Comparison of ENCODE assay signal across 8 cellular contexts in genomic region chr14:50231475-50232275, GRCh38. TPM values are rescaled to one million over a fixed set of nuclear protein-coding genes. Genes with fewer than 3 reads are reported as not detected.
DNase-seq lines count a peak whose midpoint lies in the region; ATAC-seq and TF ChIP-seq lines count a peak whose summit lies in the region.

Gene SOS2 (minus strand): TSS chr14:50231578. CDS start chr14:50231283, 295 bp downstream.

- DNase-seq in GM03348 (ENCODE audit: low spot score) (peak; percentile 95), HCEC 1CT (peak; percentile 84), MM.1S (peak; percentile 68), SK-N-DZ (ENCODE audit: low spot score) (peak; percentile 90), occipital lobe (lab: John Stamatoyannopoulos, UW) (peak; percentile 88), suprapubic skin (ENCODE audit: low spot score in 2 of 2) (peak; percentile 87 to 90)
- DNase-seq in activated naive CD4-positive, alpha-beta T cell treated with anti-CD3 and anti-CD28 coated beads for 36 hours, result peak; percentile 83

- 0% methylated on average over 1 of the region's 90 CpGs for WGBS in gastroesophageal sphincter (ENCODE audit: low coverage in 1 of 2), 2 donors
- 2% methylated on average over 12 of the region's 90 CpGs for WGBS in suprapubic skin

- H3K27me3 ChIP-seq in MM.1S (replicated peaks; ENCODE audit: insufficient read depth, low read length) (no peaks in the 10 kb centered on the region), gastroesophageal sphincter (no peaks in the 10 kb centered on the region), suprapubic skin (no peaks in the 10 kb centered on the region)

- H3K79me2 ChIP-seq in MM.1S (ENCODE audit: low read length), result peaks cover 35% of the 10 kb centered on the region

- peak; percentile 96 for ATAC-seq in gastroesophageal sphincter

- no peak for TF ChIP-seq CTCF in MM.1S (IDR thresholded peaks at IDR 0.05; ENCODE audit: low read length)
- TF ChIP-seq CTCF in gastroesophageal sphincter (IDR thresholded peaks at IDR 0.05), result peak in 3 of 4 experiments; percentile 4 to 53 (median 12)
- no peak for TF ChIP-seq CTCF in suprapubic skin (IDR thresholded peaks at IDR 0.05)

- H3K27ac Mint-ChIP-seq in activated naive CD4-positive, alpha-beta T cell treated with anti-CD3 and anti-CD28 coated beads for 36 hours, result peak within 1 kb of the TSS; percentile 87

- peak within 1 kb of the TSS; percentile 74 for H3K4me3 ChIP-seq in MM.1S (ENCODE audit: low read length)
- peak within 1 kb of the TSS; percentile 86 to 94 for H3K4me3 ChIP-seq in gastroesophageal sphincter
- H3K4me3 ChIP-seq in suprapubic skin, result peak within 1 kb of the TSS; percentile 72

- intact Hi-C loops in activated naive CD4-positive, alpha-beta T cell treated with anti-CD3 and anti-CD28 coated beads for 36 hours (cut with micrococcal nuclease), result loop anchor here (1.0 to 10.0 kb wide), 12 partner anchors 301 to 1421 kb away; partner anchors contain the start of genes DNAAF2, FRMD6, MAP4K5 and NEMF

- H3K9me3 ChIP-seq in MM.1S (replicated peaks; ENCODE audit: insufficient read depth, low read length) (no peaks in the 10 kb centered on the region), gastroesophageal sphincter (no peaks in the 10 kb centered on the region), suprapubic skin (no peaks in the 10 kb centered on the region)

- TF ChIP-seq EP300 in gastroesophageal sphincter (IDR thresholded peaks at IDR 0.05), result no peak
- no peak for TF ChIP-seq EP300 in suprapubic skin (IDR thresholded peaks at IDR 0.05)

- H2AFZ ChIP-seq in MM.1S (ENCODE audit: low read length), result peak within 1 kb of the TSS; percentile 78

- no peaks in the 10 kb centered on the region for H4K20me1 ChIP-seq in MM.1S (ENCODE audit: insufficient read depth, low read length)

- H3K36me3 ChIP-seq in MM.1S (replicated peaks; ENCODE audit: insufficient read depth, low read length) (no peaks in the 10 kb centered on the region), gastroesophageal sphincter (no peaks in the 10 kb centered on the region), suprapubic skin (no peaks in the 10 kb centered on the region)

- TF ChIP-seq POLR2A in gastroesophageal sphincter (IDR thresholded peaks at IDR 0.05) (peak; percentile 92 to 95), suprapubic skin (IDR thresholded peaks at IDR 0.05) (peak; percentile 46 to 85)

- H3K4me1 ChIP-seq in MM.1S (ENCODE audit: low read length) (peaks cover 6% of the 10 kb centered on the region; the same call in 1 of the 2 replicates), gastroesophageal sphincter (peaks cover 8 to 53% (median 13%) of the 10 kb centered on the region in 3 donors), suprapubic skin (peaks cover 33% of the 10 kb centered on the region)

- H3K27ac ChIP-seq in MM.1S (ENCODE audit: low read length), result peak within 1 kb of the TSS; percentile 54; the same call in 1 of the 2 replicates
- H3K27ac ChIP-seq in gastroesophageal sphincter, result peak within 1 kb of the TSS; percentile 97 to 99 (median 97)
- peak within 1 kb of the TSS; percentile 96 for H3K27ac ChIP-seq in suprapubic skin

- CTCF ChIA-PET in activated naive CD4-positive, alpha-beta T cell treated with anti-CD3 and anti-CD28 coated beads for 36 hours (lab: Charles Lee), result interaction anchor here (0.6 to 0.7 kb wide), 2 partner anchors 72 to 286 kb away, joined by 3 read pairs; no protein-coding TSS in a partner anchor

- H3K9ac ChIP-seq in MM.1S (ENCODE audit: low read length), result peak within 1 kb of the TSS; percentile 58; the same call in 1 of the 2 replicates

- H3K36me3 Mint-ChIP-seq in activated naive CD4-positive, alpha-beta T cell treated with anti-CD3 and anti-CD28 coated beads for 36 hours (ENCODE audit: low read depth), result peaks cover 5% of the 10 kb centered on the region

- H3K4me1 Mint-ChIP-seq in activated naive CD4-positive, alpha-beta T cell treated with anti-CD3 and anti-CD28 coated beads for 36 hours (ENCODE audit: low read depth), result peaks cover 33% of the 10 kb centered on the region

- H3F3A ChIP-seq in MM.1S (ENCODE audit: insufficient read depth, low read length), result no peaks in the 10 kb centered on the region

- peaks cover 6% of the 10 kb centered on the region for H3K9me3 Mint-ChIP-seq in activated naive CD4-positive, alpha-beta T cell treated with anti-CD3 and anti-CD28 coated beads for 36 hours

- H3K27me3 Mint-ChIP-seq in activated naive CD4-positive, alpha-beta T cell treated with anti-CD3 and anti-CD28 coated beads for 36 hours (ENCODE audit: low read depth), result no peaks in the 10 kb centered on the region

- H3K4me3 Mint-ChIP-seq in activated naive CD4-positive, alpha-beta T cell treated with anti-CD3 and anti-CD28 coated beads for 36 hours, result peak within 1 kb of the TSS; percentile 76

- H3K9me2 ChIP-seq in MM.1S (replicated peaks; ENCODE audit: insufficient read depth, low read length), result no peaks in the 10 kb centered on the region

- peak within 1 kb of the TSS; percentile 77 for H3K4me2 ChIP-seq in MM.1S (ENCODE audit: low read depth, low read length)

RNA-seq across cellular contexts. Expression of gene SOS2, which starts in this region (rescaled TPM):
- polyA plus RNA-seq in SK-N-DZ (2014; cell fraction: cytosol; rRNA removed), result 15.2 and 15.6 TPM in 2 replicates
- 12.1 and 13.4 TPM in 2 replicates for polyA plus RNA-seq in SK-N-DZ (2014; cell fraction: nucleus; rRNA removed)
- 10 to 100 TPM; 20.3 to 22.1 TPM for total RNA-seq in activated naive CD4-positive, alpha-beta T cell treated with anti-CD3 and anti-CD28 coated beads for 36 hours
- total RNA-seq in gastroesophageal sphincter (10 to 100 TPM; 39.7 to 58.8 (median 50.6) TPM), occipital lobe (83.6 TPM), suprapubic skin (10 to 100 TPM; 22.5 to 40.8 (median 30.4) TPM)

Comparison
In these comparisons a context has a peak if more than half of its experiments do, and no peak if none do; other contexts are left out.
1. Peak in every context shown above with its lines: DNase-seq, ATAC-seq, H3K4me3 ChIP-seq and H3K27ac ChIP-seq.
2. CTCF ChIP-seq: peak in gastroesophageal sphincter (3 of 4); none in MM.1S (single experiment) and suprapubic skin (0 of 2).